25 cellular contexts compared by ENCODE assay signal in the genomic region with DNA sequence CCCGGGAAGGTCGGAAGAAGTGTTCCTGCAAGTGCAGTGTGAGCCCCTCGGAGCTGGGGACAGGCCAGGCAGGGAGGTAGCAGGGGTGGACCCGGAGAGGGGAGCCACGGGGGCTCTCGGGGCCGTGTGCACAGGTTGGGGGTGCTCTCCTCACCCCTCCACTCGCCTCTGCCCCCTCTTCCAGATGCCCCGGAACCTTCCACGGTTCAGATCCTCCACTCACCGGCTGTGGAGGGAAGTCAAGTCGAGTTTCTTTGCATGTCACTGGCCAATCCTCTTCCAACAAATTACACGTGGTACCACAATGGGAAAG. TPM values are rescaled to one million over a fixed set of nuclear protein-coding genes. Genes with fewer than 3 reads are reported as not detected.
A peak's percentile ranks its signal among the peaks of the same experiment; 100 is the strongest.
DNase-seq lines count a peak whose midpoint lies in the region; ATAC-seq, FAIRE-seq and TF ChIP-seq lines count a peak whose summit lies in the region.
"Had no signal": no experiment of that assay in that cellular context is flagged by ENCODE, and none has a peak within 500 bp of the region (broad histone marks: within the 10 kb centered on the region; RNA-seq: fewer than 3 reads in every experiment).

No MANE protein-coding gene starts in this region.

- H3K23ac ChIP-seq in neuronal stem cell (ENCODE audit: low read depth, low read length, poor library complexity) = no peak overlapping the region

- no peak overlapping the region for H4K91ac ChIP-seq in neuronal stem cell (ENCODE audit: low read depth, low read length, poor library complexity)

- H3K18ac ChIP-seq in neuronal stem cell (ENCODE audit: low read length) = peak overlapping the region; percentile 71

- no peak for TF ChIP-seq RAD21 in GM12878 (IDR thresholded peaks at IDR 0.05; ENCODE audit: insufficient read depth, low read depth, low read length)

- WGBS in GM12878 (ENCODE audit: insufficient coverage, insufficient replicate concordance, low lambda C conversion rate, missing lambda C conversion rate) = 99% methylated on average over 8 of the region's 13 CpGs
- no CpG with 5 or more reads among the region's 13 CpGs for WGBS in neuronal stem cell (ENCODE audit: extremely low coverage in 2 of 2, insufficient read length in 2 of 2, insufficient replicate concordance in 1 of 2), 2 donors

- intact Hi-C loops in GM12878 (cut with micrococcal nuclease; ENCODE audit: unreplicated experiment) = no loop called here

- no peak for DNase-seq in GM12878 (ENCODE audit: low read depth, low spot score)
- DNase-seq in neuronal stem cell (ENCODE audit: low spot score) = no peak
- DNase-seq in GOT3 (lab: John Stamatoyannopoulos, UW) = no peak
- DNase-seq in DMS153 (lab: John Stamatoyannopoulos, UW) = no peak
- no peak for DNase-seq in NCI-H2107 treated with DMSO at 0.1 percent for 48 hours (lab: John Stamatoyannopoulos, UW; ENCODE audit: unreplicated experiment)
- DNase-seq: BE2C; CD4-positive, CD25-positive, alpha-beta regulatory T cell; IMR-90; KG1; MG63; NCI-H1105 treated with DMSO at 0.1 percent for 48 hours; NCI-H146; NCI-H1930; NCI-H2227 treated with DMSO at 0.1 percent for 48 hours; NCI-H510A; NCI-H69; SIG-M5 had no signal

- peak; percentile 27 for TF ChIP-seq POLR2A in GM15510 (IDR thresholded peaks at IDR 0.05; ENCODE audit: borderline replicate concordance, extremely low read depth, insufficient read length)
- TF ChIP-seq POLR2A in GM12878 (IDR thresholded peaks at IDR 0.05; ENCODE audit: low read depth, low read length) = no peak

- no peaks in the 10 kb centered on the region for H3K27me3 ChIP-seq in BLaER1 treated with 17β-estradiol and CSF1 and Interleukin-3, amounts not matched to agents 10 nM and 100 nM
- H3K27me3 ChIP-seq in GM12878 (replicated peaks in 1 of 2; ENCODE audit: control insufficient read depth in 2 of 2, insufficient read depth in 2 of 2, low read length in 1 of 2) = no peaks in the 10 kb centered on the region
- H3K27me3 ChIP-seq in neuronal stem cell (ENCODE audit: control insufficient read depth in 3 of 3, insufficient read depth in 3 of 3, low read depth in 1 of 3, low read length in 3 of 3) = peaks cover 0 to 7% (median 0%) of the 10 kb centered on the region in 3 experiments
- H3K27me3 ChIP-seq: BE2C, MG63 had no signal

- FAIRE-seq in GM12878 (lab: Jason Lieb, UNC) = no peak
- FAIRE-seq: H54 had no signal

- H3K4me2 ChIP-seq in BLaER1 treated with 17β-estradiol and CSF1 and Interleukin-3, amounts not matched to agents 10 nM and 100 nM = peak overlapping the region in 6 of 11 experiments; percentile 43 to 97 (median 65); a peak in 6 of 22 replicates
- no peak overlapping the region for H3K4me2 ChIP-seq in GM12878 (ENCODE audit: control insufficient read depth, insufficient read depth)
- no peak overlapping the region for H3K4me2 ChIP-seq in neuronal stem cell (ENCODE audit: insufficient read depth, low read length, poor library complexity, severe bottlenecking)

- no peak overlapping the region for H3K4me3 ChIP-seq in BLaER1 treated with 17β-estradiol and CSF1 and Interleukin-3, amounts not matched to agents 10 nM and 100 nM
- H3K4me3 ChIP-seq in GM12878 (no peak overlapping the region), neuronal stem cell (ENCODE audit: low read length in 2 of 2) (no peak overlapping the region)
- H3K4me3 ChIP-seq: MG63, SK-N-MC had no signal

- no peak for ATAC-seq in GM12878
- ATAC-seq: Panc1 had no signal

- H2BK12ac ChIP-seq in neuronal stem cell (ENCODE audit: low read length) = no peak overlapping the region

- H3K9me3 ChIP-seq in BLaER1 treated with 17β-estradiol and CSF1 and Interleukin-3, amounts not matched to agents 10 nM and 100 nM (replicated peaks in 1 of 11) = no peaks in the 10 kb centered on the region
- H3K9me3 ChIP-seq in GM12878 (replicated peaks; ENCODE audit: control insufficient read depth, insufficient read depth, low read length) (no peaks in the 10 kb centered on the region), neuronal stem cell (replicated peaks in 1 of 2; ENCODE audit: control insufficient read depth in 2 of 2, insufficient read depth in 1 of 2, low read depth in 1 of 2, low read length in 2 of 2) (no peaks in the 10 kb centered on the region)
- H3K9me3 ChIP-seq: BE2C, MG63 had no signal

- no peak overlapping the region for H2BK5ac ChIP-seq in neuronal stem cell (ENCODE audit: low read length)

- no peak for TF ChIP-seq EP300 in GM12878 (IDR thresholded peaks at IDR 0.05; ENCODE audit: borderline replicate concordance in 1 of 2, control insufficient read depth in 1 of 2, low read depth in 2 of 2, low read length in 2 of 2)

- H2AFZ ChIP-seq in GM12878 (ENCODE audit: control insufficient read depth, low read depth, low read length) (no peak overlapping the region), neuronal stem cell (ENCODE audit: low read length) (no peak overlapping the region)

- CTCF ChIA-PET in GM12878 (lab: Yijun Ruan, JAX) = interaction anchor here (2.3 kb wide), 1 partner anchor 15 kb away, joined by 8 read pairs; no protein-coding TSS in a partner anchor

- SMC1A ChIA-PET in GM12878 (lab: Charles Lee; ENCODE audit: uncharacterized antibody, unreplicated experiment) = interaction anchor here (8.1 kb wide), 1 partner anchor 17 kb away, joined by 122 read pairs; no protein-coding TSS in a partner anchor

- peak overlapping the region; percentile 48 for H4K8ac ChIP-seq in neuronal stem cell (ENCODE audit: low read depth, low read length)

- peaks cover 35% of the 10 kb centered on the region for H3K79me2 ChIP-seq in GM12878 (ENCODE audit: control insufficient read depth, insufficient read depth, low read length)

- no peaks in the 10 kb centered on the region for H3K79me1 ChIP-seq in neuronal stem cell (ENCODE audit: low read depth, low read length)

- peak overlapping the region; percentile 11 for H3K14ac ChIP-seq in neuronal stem cell (ENCODE audit: low read length)

- H2BK15ac ChIP-seq in neuronal stem cell (ENCODE audit: low read length) = no peak overlapping the region

- peaks cover 6 to 100% (median 77%) of the 10 kb centered on the region in 11 experiments; a peak in 19 of 22 replicates for H3K36me3 ChIP-seq in BLaER1 treated with 17β-estradiol and CSF1 and Interleukin-3, amounts not matched to agents 10 nM and 100 nM
- H3K36me3 ChIP-seq in GM12878 (ENCODE audit: control insufficient read depth in 2 of 2, insufficient read depth in 2 of 2, low read length in 1 of 2) (peaks cover 28 to 32% of the 10 kb centered on the region in 2 experiments), neuronal stem cell (replicated peaks in 1 of 2; ENCODE audit: control insufficient read depth in 2 of 2, insufficient read depth in 2 of 2, low read length in 2 of 2) (no peaks in the 10 kb centered on the region)
- H3K36me3 ChIP-seq: BE2C, MG63 had no signal

- peak overlapping the region in 3 of 11 experiments; percentile 13 to 42 (median 40); a peak in 4 of 22 replicates for H3K27ac ChIP-seq in BLaER1 treated with 17β-estradiol and CSF1 and Interleukin-3, amounts not matched to agents 10 nM and 100 nM
- H3K27ac ChIP-seq in GM12878 (ENCODE audit: control insufficient read depth, insufficient read depth) (no peak overlapping the region), neuronal stem cell (replicated peaks; ENCODE audit: low read length) (no peak overlapping the region)
- H3K27ac ChIP-seq: SK-N-MC had no signal

- TF ChIP-seq CTCF in GM12878 (IDR thresholded peaks at IDR 0.05 in 2 of 3, conservative IDR thresholded peaks at IDR 0.05 in 1 of 3; ENCODE audit: control insufficient read depth in 2 of 3, extremely low read depth in 1 of 3, insufficient read depth in 1 of 3, low read depth in 3 of 3, low read length in 3 of 3) = no peak

- RAD21 ChIA-PET in GM12878 (lab: Charles Lee; ENCODE audit: unreplicated experiment) = interaction anchor here (1.1 to 1.8 kb wide), 2 partner anchors 8 to 15 kb away, joined by 3 to 5 read pairs; no protein-coding TSS in a partner anchor

- H4K20me1 ChIP-seq in BLaER1 treated with 17β-estradiol and CSF1 and Interleukin-3, amounts not matched to agents 10 nM and 100 nM = peaks cover 0 to 45% (median 0%) of the 10 kb centered on the region in 11 experiments; a peak in 6 of 22 replicates
- H4K20me1 ChIP-seq in GM12878 (ENCODE audit: control insufficient read depth, insufficient read depth) = no peaks in the 10 kb centered on the region

- H3K4me1 ChIP-seq in BLaER1 treated with 17β-estradiol and CSF1 and Interleukin-3, amounts not matched to agents 10 nM and 100 nM = peaks cover 66 to 99% (median 96%) of the 10 kb centered on the region in 10 experiments
- H3K4me1 ChIP-seq in GM12878 (ENCODE audit: control insufficient read depth, insufficient read depth, low read length) = peaks cover 35% of the 10 kb centered on the region
- no peaks in the 10 kb centered on the region for H3K4me1 ChIP-seq in neuronal stem cell (ENCODE audit: control insufficient read depth in 2 of 2, insufficient read depth in 1 of 2, low read depth in 1 of 2, low read length in 2 of 2)
- H3K4me1 ChIP-seq: BE2C had no signal

- no peak overlapping the region for H2BK120ac ChIP-seq in neuronal stem cell (ENCODE audit: low read depth, low read length)

- BruUV-seq in GM12878 (replicated peaks; lab: Mats Ljungman, UMichigan) = no TSS peak

- in situ Hi-C loops in GM12878 (cut with MboI) = loop anchor here (10.0 kb wide), 1 partner anchor 567 kb away; the partner anchor contains the start of genes HCST, NFKBID and TYROBP

- no peak overlapping the region for H3K4ac ChIP-seq in neuronal stem cell (ENCODE audit: low read length)

- POLR2A ChIA-PET in GM12878 (lab: Charles Lee) = interaction anchor here (0.6 to 1.3 kb wide), 2 partner anchors 8 to 93 kb away, joined by 3 read pairs; no protein-coding TSS in a partner anchor

- no peak overlapping the region for H2AK5ac ChIP-seq in neuronal stem cell (ENCODE audit: low read depth, low read length)

- no peak overlapping the region for H3K9ac ChIP-seq in BLaER1 treated with 17β-estradiol and CSF1 and Interleukin-3, amounts not matched to agents 10 nM and 100 nM
- H3K9ac ChIP-seq in GM12878 (ENCODE audit: control insufficient read depth, insufficient read depth, low read length) (no peak overlapping the region), neuronal stem cell (ENCODE audit: low read depth, low read length, poor library complexity) (no peak overlapping the region)

RNA-seq across cellular contexts. Expression of gene CD22, which starts 9.0 kb away (rescaled TPM):
- total RNA-seq in GM12878 (2013; cell fraction: nucleolus; rRNA removed) = 1,882 and 2,109 TPM in 2 replicates
- total RNA-seq in GM12878 (2014; rRNA removed) = 238 and 245 TPM in 2 replicates
- total RNA-seq in GM12878 (2014; rRNA removed; fragmentation: Illumina TruSeq; extraction: Trizol) = 124 and 140 TPM in 2 replicates
- total RNA-seq in GM12878 (2021) = 261 and 294 TPM in 2 replicates
- 284 TPM for polyA plus RNA-seq in GM12878 (2011; ENCODE audit: low read depth)
- 216 and 271 TPM in 2 replicates for polyA plus RNA-seq in GM12878 (2011; rRNA removed)
- polyA plus RNA-seq in GM12878 (2011; cell fraction: cytosol; rRNA removed) = 276 and 316 TPM in 2 replicates
- polyA plus RNA-seq in GM12878 (2011; cell fraction: nucleus; rRNA removed) = 443 and 480 TPM in 2 replicates
- 310 and 327 TPM in 2 replicates for polyA plus RNA-seq in GM12878 (2012)
- 288 and 344 TPM in 2 replicates for polyA plus RNA-seq in GM12878 (2014; fragmentation: Illumina TruSeq; extraction: Trizol)
- 10 to 100 TPM; 23.0 to 24.4 TPM for polyA plus RNA-seq in GM12878 (2014; fragmentation: Nextera tagmentation; extraction: Ambion mirVana)
- polyA plus RNA-seq in GM12878 (2014; rRNA removed) = 316 and 325 TPM in 2 replicates
- polyA plus RNA-seq in GM12878 (2016; fragmentation: Nextera tagmentation; extraction: Ambion mirVana) = 10 to 100 TPM; 78.2 to 81.0 TPM
- polyA minus RNA-seq in GM12878 (2011; rRNA and poly(A)+ RNA removed) = 482 and 491 TPM in 2 replicates
- 141 and 142 TPM in 2 replicates for polyA minus RNA-seq in GM12878 (2011; cell fraction: cytosol; rRNA and poly(A)+ RNA removed)
- 170 and 251 TPM in 2 replicates for polyA minus RNA-seq in GM12878 (2011; cell fraction: nucleus; rRNA and poly(A)+ RNA removed)
- not detected for polyA plus RNA-seq in neuronal stem cell (2013, experiment 1 of 2)
- polyA plus RNA-seq in neuronal stem cell (2013, experiment 2 of 2) = 0.04 TPM
- total RNA-seq: A673, Daoy, G401 had no signal

RNA-seq across cellular contexts. Expression of gene FFAR1, which starts 9.8 kb away (rescaled TPM):
- total RNA-seq in GM12878 (2013; cell fraction: nucleolus; rRNA removed) = 4.1 and 5.1 TPM in 2 replicates
- total RNA-seq in GM12878 (2014; rRNA removed) (0.27 and 0.28 TPM in 2 replicates), GM12878 (2014; rRNA removed; fragmentation: Illumina TruSeq; extraction: Trizol) (0.13 TPM in 1 of 2 replicates, not detected in the other), GM12878 (2021) (0.43 and 0.62 TPM in 2 replicates)
- polyA plus RNA-seq in GM12878 (2011; ENCODE audit: low read depth) = 0.92 TPM
- polyA plus RNA-seq in GM12878 (2011; rRNA removed) (0.13 and 0.15 TPM in 2 replicates), GM12878 (2014; fragmentation: Illumina TruSeq; extraction: Trizol) (0.10 TPM in 1 of 2 replicates, not detected in the other), GM12878 (2014; fragmentation: Nextera tagmentation; extraction: Ambion mirVana) (under 1 TPM; 0.05 to 0.07 TPM), GM12878 (2014; rRNA removed) (0.32 and 0.51 TPM in 2 replicates), GM12878 (2016; fragmentation: Nextera tagmentation; extraction: Ambion mirVana) (not detected)
- polyA plus RNA-seq in GM12878 (2011; cell fraction: cytosol; rRNA removed) = 0.19 and 0.28 TPM in 2 replicates
- 1.5 TPM in 2 replicates for polyA plus RNA-seq in GM12878 (2011; cell fraction: nucleus; rRNA removed)
- polyA plus RNA-seq in GM12878 (2012) = 0.49 and 1.6 TPM in 2 replicates
- polyA minus RNA-seq in GM12878 (2011; rRNA and poly(A)+ RNA removed) = 0.26 TPM in 1 of 2 replicates, not detected in the other
- not detected in 2 replicates for polyA minus RNA-seq in GM12878 (2011; cell fraction: cytosol; rRNA and poly(A)+ RNA removed)
- 0.24 and 0.77 TPM in 2 replicates for polyA minus RNA-seq in GM12878 (2011; cell fraction: nucleus; rRNA and poly(A)+ RNA removed)
- not detected for polyA plus RNA-seq in neuronal stem cell (2013, experiment 1 of 2)
- not detected for polyA plus RNA-seq in neuronal stem cell (2013, experiment 2 of 2)
- total RNA-seq: A673; CD4-positive, CD25-positive, alpha-beta regulatory T cell; Daoy; G401; IMR-90 had no signal
- polyA plus RNA-seq: CD4-positive, CD25-positive, alpha-beta regulatory T cell; IMR-90 had no signal

RNA-seq across cellular contexts. Expression of gene FFAR3, which starts 20.3 kb away (rescaled TPM):
- 0.42 and 0.44 TPM in 2 replicates for total RNA-seq in GM12878 (2013; cell fraction: nucleolus; rRNA removed)
- total RNA-seq in GM12878 (2014; rRNA removed) = not detected in 2 replicates
- not detected in 2 replicates for total RNA-seq in GM12878 (2014; rRNA removed; fragmentation: Illumina TruSeq; extraction: Trizol)
- 0.18 TPM in 1 of 2 replicates, not detected in the other for total RNA-seq in GM12878 (2021)
- not detected for polyA plus RNA-seq in GM12878 (2011; ENCODE audit: low read depth)
- polyA plus RNA-seq in GM12878 (2011; rRNA removed) = not detected in 2 replicates
- not detected in 2 replicates for polyA plus RNA-seq in GM12878 (2011; cell fraction: cytosol; rRNA removed)
- 0.12 and 0.36 TPM in 2 replicates for polyA plus RNA-seq in GM12878 (2011; cell fraction: nucleus; rRNA removed)
- polyA plus RNA-seq in GM12878 (2012) = 0.15 TPM in 1 of 2 replicates, not detected in the other
- 0.15 TPM in 1 of 2 replicates, not detected in the other for polyA plus RNA-seq in GM12878 (2014; fragmentation: Illumina TruSeq; extraction: Trizol)
- not detected for polyA plus RNA-seq in GM12878 (2014; fragmentation: Nextera tagmentation; extraction: Ambion mirVana)
- not detected in 2 replicates for polyA plus RNA-seq in GM12878 (2014; rRNA removed)
- polyA plus RNA-seq in GM12878 (2016; fragmentation: Nextera tagmentation; extraction: Ambion mirVana) = not detected
- not detected in 2 replicates for polyA minus RNA-seq in GM12878 (2011; rRNA and poly(A)+ RNA removed)
- not detected in 2 replicates for polyA minus RNA-seq in GM12878 (2011; cell fraction: cytosol; rRNA and poly(A)+ RNA removed)
- not detected in 2 replicates for polyA minus RNA-seq in GM12878 (2011; cell fraction: nucleus; rRNA and poly(A)+ RNA removed)
- not detected for polyA plus RNA-seq in neuronal stem cell (2013, experiment 1 of 2)
- polyA plus RNA-seq in neuronal stem cell (2013, experiment 2 of 2) = not detected
- total RNA-seq: Daoy, G401, IMR-90 had no signal
- polyA plus RNA-seq: IMR-90 had no signal

RNA-seq across cellular contexts. Expression of gene GPR42, which starts 32.9 kb away (rescaled TPM):
- not detected in 2 replicates for total RNA-seq in GM12878 (2013; cell fraction: nucleolus; rRNA removed)
- not detected in 2 replicates for total RNA-seq in GM12878 (2014; rRNA removed)
- total RNA-seq in GM12878 (2014; rRNA removed; fragmentation: Illumina TruSeq; extraction: Trizol) = not detected in 2 replicates
- 0.13 TPM in 1 of 2 replicates, not detected in the other for total RNA-seq in GM12878 (2021)
- polyA plus RNA-seq in GM12878 (2011; ENCODE audit: low read depth) = not detected
- polyA plus RNA-seq in GM12878 (2011; rRNA removed) = not detected in 2 replicates
- not detected in 2 replicates for polyA plus RNA-seq in GM12878 (2011; cell fraction: cytosol; rRNA removed)
- 0.10 TPM in 1 of 2 replicates, not detected in the other for polyA plus RNA-seq in GM12878 (2011; cell fraction: nucleus; rRNA removed)
- polyA plus RNA-seq in GM12878 (2012) = 0.25 TPM in 1 of 2 replicates, not detected in the other
- polyA plus RNA-seq in GM12878 (2014; fragmentation: Illumina TruSeq; extraction: Trizol) = not detected in 2 replicates
- polyA plus RNA-seq in GM12878 (2014; fragmentation: Nextera tagmentation; extraction: Ambion mirVana) = not detected
- not detected in 2 replicates for polyA plus RNA-seq in GM12878 (2014; rRNA removed)
- polyA plus RNA-seq in GM12878 (2016; fragmentation: Nextera tagmentation; extraction: Ambion mirVana) = not detected
- not detected in 2 replicates for polyA minus RNA-seq in GM12878 (2011; rRNA and poly(A)+ RNA removed)
- polyA minus RNA-seq in GM12878 (2011; cell fraction: cytosol; rRNA and poly(A)+ RNA removed) = not detected in 2 replicates
- not detected in 2 replicates for polyA minus RNA-seq in GM12878 (2011; cell fraction: nucleus; rRNA and poly(A)+ RNA removed)
- not detected for polyA plus RNA-seq in neuronal stem cell (2013, experiment 1 of 2)
- not detected for polyA plus RNA-seq in neuronal stem cell (2013, experiment 2 of 2)
- total RNA-seq: A673; CD4-positive, CD25-positive, alpha-beta regulatory T cell; Daoy; G401; IMR-90 had no signal
- polyA plus RNA-seq: CD4-positive, CD25-positive, alpha-beta regulatory T cell; IMR-90 had no signal

RNA-seq across cellular contexts. Expression of gene MAG, which starts 46.0 kb away (rescaled TPM):
- 1.0 and 2.8 TPM in 2 replicates for total RNA-seq in GM12878 (2013; cell fraction: nucleolus; rRNA removed)
- total RNA-seq in GM12878 (2014; rRNA removed) (0.11 and 0.17 TPM in 2 replicates), GM12878 (2014; rRNA removed; fragmentation: Illumina TruSeq; extraction: Trizol) (0.05 and 0.09 TPM in 2 replicates), GM12878 (2021) (0.27 and 0.56 TPM in 2 replicates)
- polyA plus RNA-seq in GM12878 (2011; ENCODE audit: low read depth) = not detected
- polyA plus RNA-seq in GM12878 (2011; rRNA removed) (0.03 and 0.23 TPM in 2 replicates), GM12878 (2014; fragmentation: Illumina TruSeq; extraction: Trizol) (0.06 TPM in 2 replicates), GM12878 (2014; fragmentation: Nextera tagmentation; extraction: Ambion mirVana) (not detected), GM12878 (2014; rRNA removed) (0.63 and 0.82 TPM in 2 replicates), GM12878 (2016; fragmentation: Nextera tagmentation; extraction: Ambion mirVana) (under 1 TPM; 0.16 to 0.23 TPM)
- 0.10 and 0.13 TPM in 2 replicates for polyA plus RNA-seq in GM12878 (2011; cell fraction: cytosol; rRNA removed)
- 0.26 and 0.28 TPM in 2 replicates for polyA plus RNA-seq in GM12878 (2011; cell fraction: nucleus; rRNA removed)
- 0.11 TPM in 1 of 2 replicates, not detected in the other for polyA plus RNA-seq in GM12878 (2012)
- polyA minus RNA-seq in GM12878 (2011; rRNA and poly(A)+ RNA removed) = 0.10 and 0.22 TPM in 2 replicates
- polyA minus RNA-seq in GM12878 (2011; cell fraction: cytosol; rRNA and poly(A)+ RNA removed) = 0.53 TPM in 1 of 2 replicates, not detected in the other
- polyA minus RNA-seq in GM12878 (2011; cell fraction: nucleus; rRNA and poly(A)+ RNA removed) = not detected in 2 replicates
- not detected for polyA plus RNA-seq in neuronal stem cell (2013, experiment 1 of 2)
- polyA plus RNA-seq in neuronal stem cell (2013, experiment 2 of 2) = not detected
- total RNA-seq: A673; CD4-positive, CD25-positive, alpha-beta regulatory T cell; Daoy; G401; IMR-90 had no signal
- polyA plus RNA-seq: IMR-90 had no signal

Comparison
In these comparisons a context has a peak if more than half of its experiments do, and no peak if none do; other contexts are left out.
1. H3K4me2 ChIP-seq: peak in BLaER1 treated with 17β-estradiol and CSF1 and Interleukin-3, amounts not matched to agents 10 nM and 100 nM (6 of 11); none in GM12878 (single experiment) and neuronal stem cell (single experiment).